26 cellular contexts compared by ENCODE assay signal in genomic region chr10:131020775-131021174, GRCh38.
"Had no signal": no experiment of that assay in that cellular context is flagged by ENCODE, and none has a peak within 500 bp of the region (broad histone marks: within the 10 kb centered on the region; RNA-seq: fewer than 3 reads in every experiment).

No MANE protein-coding gene starts in this region.

- H3K27me3 ChIP-seq: brain microvascular endothelial cell, colonic mucosa had no signal

- ATAC-seq: activated CD4-positive, alpha-beta T cell treated with anti-CD3 and anti-CD28 coated beads for 36 hours; activated CD8-positive, alpha-beta memory T cell treated with anti-CD3 and anti-CD28 coated beads, Interleukin-2, amount 10 ng/mL, durations not matched to agents 7 days and 5 days; activated CD8-positive, alpha-beta T cell treated with anti-CD3 and anti-CD28 coated beads, Interleukin-2, amount 10 ng/mL, durations not matched to agents 7 days and 5 days; gastroesophageal sphincter; T-helper 17 cell had no signal

- H3K36me3 ChIP-seq: brain microvascular endothelial cell, colonic mucosa, esophagus squamous epithelium, gastroesophageal sphincter, heart right ventricle had no signal

- H3K9me3 ChIP-seq: colonic mucosa, esophagus squamous epithelium, gastroesophageal sphincter, heart right ventricle had no signal

- H3K4me3 ChIP-seq: colonic mucosa, esophagus squamous epithelium, gastroesophageal sphincter, heart right ventricle had no signal

- H3K4me1 ChIP-seq: colonic mucosa, esophagus squamous epithelium, gastroesophageal sphincter, heart right ventricle had no signal

- H3K27ac ChIP-seq: brain microvascular endothelial cell, colonic mucosa, epithelial cell of prostate, esophagus squamous epithelium, gastroesophageal sphincter, heart right ventricle had no signal

- DNase-seq: activated CD4-positive, alpha-beta memory T cell treated with anti-CD3 and anti-CD28 coated beads for 36 hours; activated CD4-positive, alpha-beta T cell treated with anti-CD3 and anti-CD28 coated beads for 36 hours; activated CD4-positive, alpha-beta T cell treated with anti-CD3 and anti-CD28 coated beads, Interleukin-2, amount 10 ng/mL, durations not matched to agents 24 days and 14 days; activated CD4-positive, CD25-positive, alpha-beta regulatory T cell; activated CD4-positive, CD25-positive, alpha-beta regulatory T cell treated with anti-CD3 and anti-CD28 coated beads, Interleukin-2, amount 50 U/mL, for 72 hours; activated CD8-positive, alpha-beta memory T cell treated with anti-CD3 and anti-CD28 coated beads, Interleukin-2, amount 10 ng/mL, durations not matched to agents 7 days and 5 days; activated CD8-positive, alpha-beta memory T cell treated with anti-CD3 and anti-CD28 coated beads, Interleukin-2, amount 50 U/mL, for 4 hours; activated CD8-positive, alpha-beta T cell treated with anti-CD3 and anti-CD28 coated beads, Interleukin-2, amount 10 ng/mL, durations not matched to agents 7 days and 5 days; activated gamma-delta T cell treated with Interleukin-2 at 50 U/mL for 16 hours; activated naive CD4-positive, alpha-beta T cell treated with anti-CD3 and anti-CD28 coated beads, Interleukin-2, amount 50 U/mL, for 16 hours; activated naive CD4-positive, alpha-beta T cell treated with Interleukin-2 at 50 U/mL for 16 hours; activated T-cell treated with anti-CD3 and anti-CD28 coated beads, Interleukin-2, amount 50 U/mL, for 1 hour; activated T-cell treated with anti-CD3 and anti-CD28 coated beads, Interleukin-2, amount 50 U/mL, for 48 hours; amniotic stem cell; anterior cingulate cortex; brain microvascular endothelial cell; caudate nucleus; colonic mucosa; effector CD8-positive, alpha-beta T cell; esophagus squamous epithelium; foreskin melanocyte; T-helper 1 cell; T-helper 17 cell had no signal
